Comparison of ENCODE assay signal across 8 cellular contexts in genomic region chr1:150619576-150620509, GRCh38. TPM values are rescaled to one million over a fixed set of nuclear protein-coding genes. Genes with fewer than 3 reads are reported as not detected.
DNase-seq lines count a peak whose midpoint lies in the region; ATAC-seq and TF ChIP-seq lines count a peak whose summit lies in the region.

No MANE protein-coding gene starts in this region.

- H3K36me3 ChIP-seq in ACC112 (ENCODE audit: insufficient read depth, low read length) (peaks cover 30% of the 10 kb centered on the region), esophagus (ENCODE audit: control insufficient read depth in 2 of 2, insufficient read depth in 2 of 2, low read length in 1 of 2) (peaks cover 2 to 5% of the 10 kb centered on the region in 2 donors)

- 24 to 29% methylated on average over 4 of the region's 4 CpGs for WGBS in esophagus, 2 donors

- H3K27me3 ChIP-seq in ACC112 (ENCODE audit: insufficient read depth, low read length): no peaks in the 10 kb centered on the region
- H3K27me3 ChIP-seq in esophagus (ENCODE audit: control insufficient read depth in 1 of 2, insufficient read depth in 2 of 2, low read length in 2 of 2): no peaks in the 10 kb centered on the region

- H3K4me1 ChIP-seq in ACC112 (ENCODE audit: control insufficient read depth, insufficient read depth, low read length, unreplicated experiment): peaks cover 45% of the 10 kb centered on the region
- H3K4me1 ChIP-seq in esophagus (ENCODE audit: control insufficient read depth in 2 of 2, insufficient read depth in 2 of 2, low read length in 1 of 2): peaks cover 2 to 6% of the 10 kb centered on the region in 2 donors

- ATAC-seq in omental fat pad (ENCODE audit: low FRiP score): peak; percentile 87
- ATAC-seq in GM18498 (IDR thresholded peaks at IDR 0.05; ENCODE audit: unreplicated experiment): no peak

- H3K27ac ChIP-seq in ACC112 (ENCODE audit: low read depth, low read length) (peak overlapping the region; percentile 88), esophagus (ENCODE audit: low read depth in 2 of 2, low read length in 1 of 2) (peak overlapping the region; percentile 46 to 58)

- peak overlapping the region; percentile 13; the same call in 1 of the 2 replicates for H3K4me3 ChIP-seq in ACC112 (ENCODE audit: low read depth, low read length)
- no peak overlapping the region for H3K4me3 ChIP-seq in GM12865 (ENCODE audit: low read depth, low read length)
- no peak overlapping the region for H3K4me3 ChIP-seq in esophagus (ENCODE audit: low read depth in 1 of 2, low read length in 2 of 2)

- TF ChIP-seq CTCF in GM12865 (IDR thresholded peaks at IDR 0.05; ENCODE audit: insufficient read depth, low read depth, low read length, missing control alignments) (peak; percentile 5), omental fat pad (IDR thresholded peaks at IDR 0.05) (no peak)

- H3K79me2 ChIP-seq in ACC112 (ENCODE audit: control insufficient read depth, insufficient read depth, low read length, unreplicated experiment): peaks cover 4% of the 10 kb centered on the region

- H3K9me3 ChIP-seq in esophagus (ENCODE audit: control insufficient read depth in 2 of 2, insufficient read depth in 1 of 2, low read depth in 1 of 2, low read length in 1 of 2): no peaks in the 10 kb centered on the region

- no peak overlapping the region for H2AFZ ChIP-seq in ACC112 (ENCODE audit: low read length, unreplicated experiment)

- DNase-seq in GM12865 (ENCODE audit: low read depth) (no peak), SW480 (ENCODE audit: low spot score) (peak; percentile 58), omental fat pad (ENCODE audit: low spot score) (no peak), COLO668 (lab: John Stamatoyannopoulos, UW; ENCODE audit: unreplicated experiment) (no peak), iPS-NIHi7 (ENCODE audit: extremely low spot score) (no peak)

RNA-seq across cellular contexts. Expression of gene ENSA, which starts 9.6 kb away (rescaled TPM):
- polyA plus RNA-seq in esophagus: 100 to 1,000 TPM; 290 to 298 TPM
- total RNA-seq in omental fat pad: 100 to 1,000 TPM; 115 to 179 (median 155) TPM

RNA-seq across cellular contexts. Expression of gene MCL1, which starts 40.4 kb away (rescaled TPM):
- polyA plus RNA-seq in esophagus: 100 to 1,000 TPM in 1 of 2 donors, 10 to 100 TPM in 1; 99.3 to 101 TPM
- total RNA-seq in omental fat pad: 100 to 1,000 TPM; 505 to 845 (median 657) TPM
